10 cellular contexts compared by ENCODE assay signal in the genomic region with DNA sequence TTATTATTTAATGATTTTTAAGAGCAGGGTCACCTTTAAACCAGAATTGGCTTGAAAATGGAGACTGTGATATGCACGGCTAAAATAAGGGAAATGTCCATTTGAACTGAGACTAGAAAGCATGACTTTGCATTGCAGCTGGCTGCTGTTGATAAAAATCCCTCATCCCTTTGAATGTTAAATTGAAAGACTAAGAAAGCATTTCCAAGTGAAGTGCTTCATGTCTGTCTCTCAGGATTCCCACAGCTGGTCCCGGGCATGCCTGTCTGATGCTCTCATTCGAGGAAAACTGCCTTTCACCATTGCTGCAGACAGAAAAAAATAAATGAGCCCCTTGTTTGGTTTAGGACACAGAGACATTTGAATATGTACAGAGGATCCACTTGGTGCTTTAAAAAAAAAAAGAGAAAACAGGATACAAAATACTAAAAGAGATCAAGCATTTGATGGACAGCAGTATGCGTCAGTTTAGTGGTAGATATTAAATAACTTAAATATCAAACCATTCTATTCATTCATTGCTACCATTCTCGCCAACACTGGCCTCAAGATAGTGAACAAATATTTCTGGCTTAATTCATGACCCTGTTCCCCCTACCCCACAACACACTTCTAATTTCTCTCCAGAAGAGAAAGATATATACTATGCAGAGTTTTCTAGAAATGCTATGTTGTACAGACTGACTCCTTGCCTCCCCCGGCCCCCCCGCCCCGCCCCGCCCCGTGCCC. TPM values are rescaled to one million over a fixed set of nuclear protein-coding genes. Genes with fewer than 3 reads are reported as not detected.
A peak's percentile ranks its signal among the peaks of the same experiment; 100 is the strongest.
DNase-seq lines count a peak whose midpoint lies in the region; ATAC-seq, FAIRE-seq and TF ChIP-seq lines count a peak whose summit lies in the region.
"Had no signal": no experiment of that assay in that cellular context is flagged by ENCODE, and none has a peak within 500 bp of the region (broad histone marks: within the 10 kb centered on the region; RNA-seq: fewer than 3 reads in every experiment).

No MANE protein-coding gene starts in this region.

- intact Hi-C loops in CD14-positive monocyte (cut with micrococcal nuclease) (loop anchor here (2.0 to 5.0 kb wide), 2 partner anchors 29 to 54 kb away; a partner anchor contains a TSS), HepG2 (cut with micrococcal nuclease; ENCODE audit: unreplicated experiment) (loop anchor here (5.0 kb wide), 1 partner anchor 46 kb away; no protein-coding TSS in a partner anchor)

- no peak overlapping the region for H3K4me2 ChIP-seq in HepG2 (ENCODE audit: low read depth, low read length)

- H3K4me1 ChIP-seq in HepG2 (ENCODE audit: insufficient read depth, low read length): peaks cover 10% of the 10 kb centered on the region

- DNase-seq in CD14-positive monocyte (ENCODE audit: low spot score) (no peak), NCI-H1092 treated with DMSO at 0.1 percent for 48 hours (lab: John Stamatoyannopoulos, UW) (no peak), left lobe of liver (ENCODE audit: low spot score) (no peak), HepG2 (ENCODE audit: low spot score) (no peak)
- no peak for DNase-seq in activated naive CD8-positive, alpha-beta T cell treated with anti-CD3 and anti-CD28 coated beads for 36 hours
- DNase-seq: NCI-H1436 treated with DMSO at 0.1 percent for 48 hours had no signal

- H3K4me1 Mint-ChIP-seq in CD14-positive monocyte (peaks cover 73% of the 10 kb centered on the region), nephron (peaks cover 22% of the 10 kb centered on the region)
- peaks cover 29% of the 10 kb centered on the region for H3K4me1 Mint-ChIP-seq in activated naive CD8-positive, alpha-beta T cell treated with anti-CD3 and anti-CD28 coated beads for 36 hours

- no peaks in the 10 kb centered on the region for H3K27me3 ChIP-seq in HepG2 (ENCODE audit: control insufficient read depth in 1 of 2, insufficient read depth in 2 of 2, low read length in 2 of 2)
- H3K27me3 ChIP-seq: cardiac muscle cell had no signal

- TF ChIP-seq RAD21 in HepG2 (CRISPR knock-in tag; IDR thresholded peaks at IDR 0.05): no peak

- no peaks in the 10 kb centered on the region for H3K9me3 ChIP-seq in HepG2 (ENCODE audit: low read length)

- no peaks in the 10 kb centered on the region for H4K20me1 ChIP-seq in HepG2 (ENCODE audit: insufficient read depth, low read length)

- H3K27me3 Mint-ChIP-seq in CD14-positive monocyte (ENCODE audit: low read depth in 3 of 3) (peaks cover 0 to 2% (median 0%) of the 10 kb centered on the region in 3 donors), nephron (ENCODE audit: low read depth) (no peaks in the 10 kb centered on the region)
- H3K27me3 Mint-ChIP-seq in activated naive CD8-positive, alpha-beta T cell treated with anti-CD3 and anti-CD28 coated beads for 36 hours: no peaks in the 10 kb centered on the region

- H3K79me2 ChIP-seq in HepG2 (ENCODE audit: insufficient read depth, low read length): no peaks in the 10 kb centered on the region

- POLR2A ChIA-PET in HepG2 (lab: Yijun Ruan, JAX): no interaction called here

- H3K9me3 Mint-ChIP-seq in CD14-positive monocyte (peaks cover 0 to 2% (median 0%) of the 10 kb centered on the region in 7 donors), nephron (no peaks in the 10 kb centered on the region)
- H3K9me3 Mint-ChIP-seq in activated naive CD8-positive, alpha-beta T cell treated with anti-CD3 and anti-CD28 coated beads for 36 hours: no peaks in the 10 kb centered on the region

- no peak overlapping the region for H3K9ac ChIP-seq in HepG2 (ENCODE audit: insufficient read depth, low read depth, low read length)

- H3K4me3 Mint-ChIP-seq in CD14-positive monocyte: peak overlapping the region; percentile 93 to 94
- peak overlapping the region; percentile 40 for H3K4me3 Mint-ChIP-seq in activated naive CD8-positive, alpha-beta T cell treated with anti-CD3 and anti-CD28 coated beads for 36 hours
- peak overlapping the region in 1 of 3 experiments; percentile 12 for H3K4me3 Mint-ChIP-seq in nephron

- CTCF ChIA-PET in HepG2 (lab: Yijun Ruan, JAX; ENCODE audit: low intra/inter-chr PET ratio, low total read pairs): no interaction called here

- 78% methylated on average over 10 of the region's 10 CpGs for WGBS in HepG2 (ENCODE audit: low lambda C conversion rate)

- no peak overlapping the region for H2AFZ ChIP-seq in HepG2 (ENCODE audit: low read length)

- no TSS peak for BruUV-seq in HepG2 (replicated peaks; lab: Mats Ljungman, UMichigan)

- no peaks in the 10 kb centered on the region for H3K36me3 ChIP-seq in HepG2 (replicated peaks in 1 of 2; ENCODE audit: control insufficient read depth in 1 of 2, insufficient read depth in 2 of 2, low read length in 2 of 2)
- H3K36me3 ChIP-seq: cardiac muscle cell had no signal

- H3K27ac Mint-ChIP-seq in CD14-positive monocyte: peak overlapping the region; percentile 97 to 99 (median 99)
- no peak overlapping the region for H3K27ac Mint-ChIP-seq in activated naive CD8-positive, alpha-beta T cell treated with anti-CD3 and anti-CD28 coated beads for 36 hours
- peak overlapping the region in 2 of 3 experiments; percentile 26 to 41 for H3K27ac Mint-ChIP-seq in nephron

- no peak overlapping the region for H3K4me3 ChIP-seq in HepG2 (replicated peaks in 1 of 3; ENCODE audit: insufficient read depth in 1 of 3, low read depth in 2 of 3, low read length in 3 of 3)
- H3K4me3 ChIP-seq: cardiac muscle cell had no signal

- no peak overlapping the region for H3K27ac ChIP-seq in HepG2 (ENCODE audit: extremely low read length, insufficient read depth, low read length)
- H3K27ac ChIP-seq: cardiac muscle cell had no signal

- TF ChIP-seq EP300 in HepG2 (IDR thresholded peaks at IDR 0.05; ENCODE audit: low read depth in 2 of 2, low read length in 2 of 2) (no peak), HepG2 (CRISPR knock-in tag; IDR thresholded peaks at IDR 0.05; ENCODE audit: borderline replicate concordance) (no peak)

- H3K36me3 Mint-ChIP-seq in CD14-positive monocyte (peaks cover 16 to 17% of the 10 kb centered on the region in 2 donors), nephron (ENCODE audit: low read depth) (peaks cover 11% of the 10 kb centered on the region)
- no peaks in the 10 kb centered on the region for H3K36me3 Mint-ChIP-seq in activated naive CD8-positive, alpha-beta T cell treated with anti-CD3 and anti-CD28 coated beads for 36 hours

- FAIRE-seq in HepG2 (lab: Jason Lieb, UNC): no peak

- TF ChIP-seq POLR2A in GM18505 (IDR thresholded peaks at IDR 0.05; ENCODE audit: borderline replicate concordance, extremely low read depth, insufficient read depth, insufficient read length) (peak; percentile 8), HepG2 (IDR thresholded peaks at IDR 0.05; ENCODE audit: insufficient read depth in 1 of 2, low read depth in 2 of 2, low read length in 2 of 2) (no peak)

- no peak for ATAC-seq in GM18505 (IDR thresholded peaks at IDR 0.05; ENCODE audit: unreplicated experiment)
- ATAC-seq in left lobe of liver: no peak
- no peak for ATAC-seq in GM18909 (IDR thresholded peaks at IDR 0.05; ENCODE audit: poor library complexity, unreplicated experiment)
- no peak for ATAC-seq in HepG2

- in situ Hi-C loops in HepG2 (cut with HindIII; ENCODE audit: extremely low pct_ligation_motif_present, low pct_unique_long_range_greater_than_20kb): no loop called here

- TF ChIP-seq CTCF in CD14-positive monocyte (IDR thresholded peaks at IDR 0.05): no peak
- TF ChIP-seq CTCF in nephron (IDR thresholded peaks at IDR 0.05; ENCODE audit: unreplicated experiment in 3 of 3): no peak
- no peak for TF ChIP-seq CTCF in HepG2 (CRISPR knock-in tag; IDR thresholded peaks at IDR 0.05)

TF ChIP-seq in HepG2, 621 proteins besides CTCF, POLR2A, EP300 and RAD21 (continues in another document):
- no peak for TF ChIP-seq KLF16 (CRISPR knock-in tag; IDR thresholded peaks at IDR 0.05)
- TF ChIP-seq, protein P1, sequence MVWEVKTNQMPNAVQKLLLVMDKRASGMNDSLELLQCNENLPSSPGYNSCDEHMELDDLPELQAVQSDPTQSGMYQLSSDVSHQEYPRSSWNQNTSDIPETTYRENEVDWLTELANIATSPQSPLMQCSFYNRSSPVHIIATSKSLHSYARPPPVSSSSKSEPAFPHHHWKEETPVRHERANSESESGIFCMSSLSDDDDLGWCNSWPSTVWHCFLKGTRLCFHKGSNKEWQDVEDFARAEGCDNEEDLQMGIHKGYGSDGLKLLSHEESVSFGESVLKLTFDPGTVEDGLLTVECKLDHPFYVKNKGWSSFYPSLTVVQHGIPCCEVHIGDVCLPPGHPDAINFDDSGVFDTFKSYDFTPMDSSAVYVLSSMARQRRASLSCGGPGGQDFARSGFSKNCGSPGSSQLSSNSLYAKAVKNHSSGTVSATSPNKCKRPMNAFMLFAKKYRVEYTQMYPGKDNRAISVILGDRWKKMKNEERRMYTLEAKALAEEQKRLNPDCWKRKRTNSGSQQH (CRISPR knock-in tag; IDR thresholded peaks at IDR 0.05; ENCODE audit: low read depth): no peak

RNA-seq across cellular contexts. Expression of a gene that starts 55.0 kb away (rescaled TPM):
- polyA plus RNA-seq in CD14-positive monocyte: 10 to 100 TPM; 34.3 TPM
- total RNA-seq in activated naive CD8-positive, alpha-beta T cell treated with anti-CD3 and anti-CD28 coated beads for 36 hours: 10 to 100 TPM; 20.2 to 20.6 TPM
- 10.4 TPM for total RNA-seq in left lobe of liver
- 23.3 and 28.5 TPM in 2 replicates for total RNA-seq in HepG2 (2016; rRNA removed; fragmentation: Illumina TruSeq; extraction: Trizol)
- 12.0 and 14.1 TPM in 2 replicates for total RNA-seq in HepG2 (2016; cell fraction: cytosol; rRNA removed; fragmentation: Illumina TruSeq; extraction: Trizol; ENCODE audit: low read depth)
- 25.7 and 25.9 TPM in 2 replicates for total RNA-seq in HepG2 (2016; cell fraction: insoluble cytoplasmic fraction; rRNA removed; fragmentation: Illumina TruSeq; extraction: Trizol)
- 18.1 and 20.7 TPM in 2 replicates for total RNA-seq in HepG2 (2016; cell fraction: membrane; rRNA removed; fragmentation: Illumina TruSeq; extraction: Trizol)
- total RNA-seq in HepG2 (2016; cell fraction: nucleus; rRNA removed; fragmentation: Illumina TruSeq; extraction: Trizol): 38.3 and 38.4 TPM in 2 replicates
- polyA plus RNA-seq in HepG2 (2011; rRNA removed): 24.3 and 30.8 TPM in 2 replicates
- polyA plus RNA-seq in HepG2 (2011; cell fraction: cytosol; rRNA removed): 14.7 and 17.2 TPM in 2 replicates
- 14.9 and 19.7 TPM in 2 replicates for polyA plus RNA-seq in HepG2 (2011; cell fraction: nucleus; rRNA removed)
- 18.4 and 21.3 TPM in 2 replicates for polyA plus RNA-seq in HepG2 (2012)
- 10.6 and 14.9 TPM in 2 replicates for polyA plus RNA-seq in HepG2 (2016; cell fraction: cytosol; fragmentation: Illumina TruSeq; extraction: Trizol; ENCODE audit: low read depth)
- 37.2 and 41.0 TPM in 2 replicates for polyA plus RNA-seq in HepG2 (2016; cell fraction: insoluble cytoplasmic fraction; fragmentation: Illumina TruSeq; extraction: Trizol; ENCODE audit: low read depth)
- 14.6 and 19.3 TPM in 2 replicates for polyA plus RNA-seq in HepG2 (2016; cell fraction: membrane; fragmentation: Illumina TruSeq; extraction: Trizol; ENCODE audit: low read depth)
- polyA plus RNA-seq in HepG2 (2016; cell fraction: nucleus; fragmentation: Illumina TruSeq; extraction: Trizol; ENCODE audit: insufficient read depth, low read depth): 27.9 and 28.4 TPM in 2 replicates
- 32.1 and 53.3 TPM in 2 replicates for polyA minus RNA-seq in HepG2 (2011; rRNA and poly(A)+ RNA removed; ENCODE audit: low replicate concordance)
- 8.5 and 11.2 TPM in 2 replicates for polyA minus RNA-seq in HepG2 (2011; cell fraction: cytosol; rRNA and poly(A)+ RNA removed)
- polyA minus RNA-seq in HepG2 (2011; cell fraction: nucleus; rRNA and poly(A)+ RNA removed): 56.8 and 61.8 TPM in 2 replicates
